In genomic region chr9:94946256-94946655, GRCh38 we compare ENCODE assay signal across 12 cellular contexts.
DNase-seq lines count a peak whose midpoint lies in the region; ATAC-seq and TF ChIP-seq lines count a peak whose summit lies in the region.
"Had no signal": no experiment of that assay in that cellular context is flagged by ENCODE, and none has a peak within 500 bp of the region (broad histone marks: within the 10 kb centered on the region; RNA-seq: fewer than 3 reads in every experiment).

No MANE protein-coding gene starts in this region.

- H2AFZ ChIP-seq in neural progenitor cell (replicated peaks) = no peak overlapping the region

- H3K4me3 ChIP-seq in heart left ventricle (no peak overlapping the region), right cardiac atrium (ENCODE audit: low read length) (no peak overlapping the region), colonic mucosa (no peak overlapping the region), neural progenitor cell (no peak overlapping the region), uterus (no peak overlapping the region), spleen (no peak overlapping the region)
- H3K4me3 ChIP-seq: pancreas had no signal

- intact Hi-C loops in heart left ventricle (cut with DNase I) (loop anchor here in 2 of 10 donors (5.0 kb wide), 2 partner anchors 79 to 159 kb away; no protein-coding TSS in a partner anchor), right cardiac atrium (cut with DNase I) (no loop called here), colonic mucosa (cut with DNase I) (no loop called here), uterus (cut with DNase I; ENCODE audit: low total_unique reads) (no loop called here), spleen (cut with DNase I; ENCODE audit: low total_unique reads) (no loop called here)

- no peaks in the 10 kb centered on the region for H3K79me2 ChIP-seq in neural progenitor cell (ENCODE audit: low read depth)

- 88 to 96% (median 93%) methylated on average over 3 of the region's 3 CpGs for WGBS in heart left ventricle, 4 donors
- 87% methylated on average over 3 of the region's 3 CpGs for WGBS in right cardiac atrium
- 87 to 93% (median 89%) methylated on average over 3 of the region's 3 CpGs for WGBS in spleen, 5 donors

- TF ChIP-seq CTCF in heart left ventricle (IDR thresholded peaks at IDR 0.05) (no peak), colonic mucosa (IDR thresholded peaks at IDR 0.05) (no peak), neural progenitor cell (IDR thresholded peaks at IDR 0.05) (no peak), uterus (IDR thresholded peaks at IDR 0.05) (no peak), spleen (IDR thresholded peaks at IDR 0.05 in 8 of 11, conservative IDR thresholded peaks at IDR 0.05 in 3 of 11) (no peak)

- peak overlapping the region in 8 of 12 donors; percentile 12 to 66 (median 56) for H3K27ac ChIP-seq in heart left ventricle
- H3K27ac ChIP-seq in right cardiac atrium (ENCODE audit: low read length) = no peak overlapping the region
- H3K27ac ChIP-seq in colonic mucosa = peak overlapping the region; percentile 6
- H3K27ac ChIP-seq in neural progenitor cell = no peak overlapping the region
- peak overlapping the region; percentile 78 to 86 for H3K27ac ChIP-seq in uterus
- H3K27ac ChIP-seq in spleen = no peak overlapping the region

- H3K27me3 ChIP-seq in heart left ventricle (no peaks in the 10 kb centered on the region), right cardiac atrium (ENCODE audit: control insufficient read depth, insufficient read depth) (no peaks in the 10 kb centered on the region), colonic mucosa (no peaks in the 10 kb centered on the region), neural progenitor cell (no peaks in the 10 kb centered on the region), uterus (no peaks in the 10 kb centered on the region), spleen (replicated peaks in 1 of 7) (no peaks in the 10 kb centered on the region)
- H3K27me3 ChIP-seq: pancreas had no signal

- H3K27me3 Mint-ChIP-seq in neural progenitor cell (ENCODE audit: insufficient read depth, low read depth) = peaks cover 2% of the 10 kb centered on the region

- H3K9me3 ChIP-seq in heart left ventricle (no peaks in the 10 kb centered on the region), right cardiac atrium (ENCODE audit: control insufficient read depth, low read length) (no peaks in the 10 kb centered on the region), colonic mucosa (no peaks in the 10 kb centered on the region), neural progenitor cell (ENCODE audit: low read depth) (no peaks in the 10 kb centered on the region), uterus (no peaks in the 10 kb centered on the region), spleen (no peaks in the 10 kb centered on the region)
- H3K9me3 ChIP-seq: pancreas had no signal

- no peak overlapping the region for H3K4me2 ChIP-seq in neural progenitor cell

- no peak for ATAC-seq in heart left ventricle
- ATAC-seq in right cardiac atrium = no peak

- H3K4me3 Mint-ChIP-seq in neural progenitor cell = no peak overlapping the region

- no peaks in the 10 kb centered on the region for H4K20me1 ChIP-seq in neural progenitor cell (ENCODE audit: low read depth)

- H3F3A ChIP-seq in neural progenitor cell (ENCODE audit: low read depth) = no peaks in the 10 kb centered on the region

- H3K36me3 ChIP-seq in heart left ventricle (no peaks in the 10 kb centered on the region), colonic mucosa (no peaks in the 10 kb centered on the region), neural progenitor cell (no peaks in the 10 kb centered on the region), uterus (no peaks in the 10 kb centered on the region), spleen (no peaks in the 10 kb centered on the region)
- H3K36me3 ChIP-seq: pancreas had no signal

- H3K9ac ChIP-seq in colonic mucosa (ENCODE audit: low read depth in 2 of 2, low read length in 2 of 2) (no peak overlapping the region), neural progenitor cell (no peak overlapping the region)

- no peak for DNase-seq in heart left ventricle
- no peak for DNase-seq in right cardiac atrium
- no peak for DNase-seq in colonic mucosa
- no peak for DNase-seq in neural progenitor cell (ENCODE audit: low spot score)
- no peak for DNase-seq in uterus
- DNase-seq in spleen = no peak
- DNase-seq in D341Med (ENCODE audit: low spot score) = no peak
- no peak for DNase-seq in iPS-NIHi11 (ENCODE audit: low spot score)
- DNase-seq: activated gamma-delta T cell; Calu3; effector CD4-positive, alpha-beta T cell; pancreas had no signal

- peaks cover 34% of the 10 kb centered on the region for H3K4me1 Mint-ChIP-seq in neural progenitor cell

- H3K4me1 ChIP-seq in heart left ventricle = peaks cover under 1 to 52% (median 33%) of the 10 kb centered on the region in 12 donors
- peaks cover 8% of the 10 kb centered on the region for H3K4me1 ChIP-seq in right cardiac atrium (ENCODE audit: control insufficient read depth, insufficient read depth, low read length)
- peaks cover 3% of the 10 kb centered on the region for H3K4me1 ChIP-seq in colonic mucosa
- peaks cover 28% of the 10 kb centered on the region for H3K4me1 ChIP-seq in neural progenitor cell
- H3K4me1 ChIP-seq in uterus = peaks cover 7 to 12% of the 10 kb centered on the region in 2 donors
- H3K4me1 ChIP-seq in spleen = peaks cover under 1 to 31% (median 19%) of the 10 kb centered on the region in 6 donors

- TF ChIP-seq POLR2A in heart left ventricle (IDR thresholded peaks at IDR 0.05) (no peak), uterus (IDR thresholded peaks at IDR 0.05) (no peak), spleen (IDR thresholded peaks at IDR 0.05) (no peak)

- H3K27ac Mint-ChIP-seq in neural progenitor cell = peak overlapping the region; percentile 55

- peaks cover 13% of the 10 kb centered on the region for H3K36me3 Mint-ChIP-seq in neural progenitor cell

- H3K9me3 Mint-ChIP-seq in neural progenitor cell = no peaks in the 10 kb centered on the region

Comparison
In these comparisons a context has a peak if more than half of its experiments do, and no peak if none do; other contexts are left out.
1. H3K27ac ChIP-seq: peak in heart left ventricle (8 of 12), colonic mucosa (single experiment) and uterus (2 of 2); none in right cardiac atrium (single experiment), neural progenitor cell (single experiment) and spleen (0 of 8).